Comparison of ENCODE assay signal across 8 cellular contexts in genomic region chr3:81339040-81339845, GRCh38.
DNase-seq lines count a peak whose midpoint lies in the region; ATAC-seq and TF ChIP-seq lines count a peak whose summit lies in the region.

No MANE protein-coding gene starts in this region.

- H3K36me3 ChIP-seq in MG63: no peaks in the 10 kb centered on the region

- no peaks in the 10 kb centered on the region for H3K9me3 ChIP-seq in MG63

- no peaks in the 10 kb centered on the region for H3K27me3 ChIP-seq in MG63

- DNase-seq in NCI-H2227 (lab: John Stamatoyannopoulos, UW; ENCODE audit: unreplicated experiment): peak; percentile 9
- DNase-seq in NCI-H2227 treated with DMSO at 0.1 percent for 48 hours (lab: John Stamatoyannopoulos, UW): no peak
- DNase-seq in NCI-H226: peak; percentile 9
- DNase-seq in fibroblast of pulmonary artery (ENCODE audit: low read depth): peak; percentile 32
- DNase-seq in GF-D8 (lab: John Stamatoyannopoulos, UW): no peak
- no peak for DNase-seq in MG63
- DNase-seq in stimulated activated CD4-positive, alpha-beta T cell treated with anti-CD3 and anti-CD28 coated beads, Interleukin-4, amount 100 ng/mL, for 1 hour: no peak

- peak; percentile 69 for TF ChIP-seq CTCF in fibroblast of pulmonary artery (IDR thresholded peaks at IDR 0.05; ENCODE audit: low read length, missing control alignments)

- H3K4me3 ChIP-seq in fibroblast of pulmonary artery (replicated peaks; ENCODE audit: low read depth, low read length) (no peak overlapping the region), MG63 (no peak overlapping the region)

- ATAC-seq in HG02642 (IDR thresholded peaks at IDR 0.05; ENCODE audit: poor library complexity, unreplicated experiment): peak; percentile 89

Comparison
In these comparisons a context has a peak if more than half of its experiments do, and no peak if none do; other contexts are left out.
1. DNase-seq: peak in NCI-H2227 (single experiment), NCI-H226 (single experiment) and fibroblast of pulmonary artery (single experiment); none in NCI-H2227 treated with DMSO at 0.1 percent for 48 hours (single experiment), GF-D8 (single experiment), MG63 (single experiment) and stimulated activated CD4-positive, alpha-beta T cell treated with anti-CD3 and anti-CD28 coated beads, Interleukin-4, amount 100 ng/mL, for 1 hour (single experiment).